In the genomic region with DNA sequence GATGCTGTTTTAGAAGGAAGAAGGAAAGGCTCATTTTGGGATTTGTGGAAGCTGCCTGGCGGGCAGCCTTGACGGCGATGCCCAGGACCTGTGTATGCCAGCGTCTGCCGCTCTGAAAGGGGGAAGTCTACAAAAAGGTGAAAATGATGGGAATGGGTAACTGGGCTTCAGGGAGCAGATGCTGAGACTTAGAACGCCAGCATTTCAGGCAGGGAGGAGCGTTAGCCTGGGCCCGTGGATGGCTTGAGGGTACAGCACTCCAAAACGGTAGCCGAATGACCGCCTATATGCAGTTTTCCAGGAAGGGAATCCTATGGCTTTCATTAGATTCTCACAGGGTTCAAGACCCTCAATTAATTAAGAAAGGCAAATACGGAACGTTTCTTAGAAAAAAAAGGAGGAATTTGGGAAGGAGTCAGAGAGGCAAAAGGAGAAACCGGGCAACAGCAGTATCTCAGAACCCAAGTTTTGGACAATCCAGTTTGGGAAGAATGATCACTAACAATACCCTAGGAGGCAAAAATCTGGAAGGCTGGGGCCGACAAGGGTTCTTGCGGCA, we compare ENCODE assay signal across 8 cellular contexts. TPM values are rescaled to one million over a fixed set of nuclear protein-coding genes. Genes with fewer than 3 reads are reported as not detected.
A peak's percentile ranks its signal among the peaks of the same experiment; 100 is the strongest.
DNase-seq lines count a peak whose midpoint lies in the region; ATAC-seq and TF ChIP-seq lines count a peak whose summit lies in the region.

No MANE protein-coding gene starts in this region.

- H3K36me3 ChIP-seq in SJSA1 = no peaks in the 10 kb centered on the region

- no peak for TF ChIP-seq CTCF in epithelial cell of esophagus (IDR thresholded peaks at IDR 0.05; ENCODE audit: insufficient read depth, low read depth, low read length, missing control alignments)

- H3K4me1 ChIP-seq in SJSA1 (replicated peaks) = 0 out of 2 replicates have a peak, but pooled peaks cover 9% of the 10 kb centered on the region

- H3K4me3 ChIP-seq in SJSA1 (peak overlapping the region; percentile 68), epithelial cell of esophagus (ENCODE audit: low read length) (peak overlapping the region; percentile 77)

- no peak overlapping the region for H3K27ac ChIP-seq in SJSA1

- no peaks in the 10 kb centered on the region for H3K9me3 ChIP-seq in SJSA1 (replicated peaks)

- no peak for ATAC-seq in HG03135 (IDR thresholded peaks at IDR 0.05; ENCODE audit: unreplicated experiment)

- DNase-seq in NCI-H146 (lab: John Stamatoyannopoulos, UW) (peak; percentile 31), NCI-H146 treated with DMSO at 0.1 percent for 48 hours (lab: John Stamatoyannopoulos, UW; ENCODE audit: unreplicated experiment) (no peak), SJSA1 (ENCODE audit: low read depth in 1 of 2, low spot score in 2 of 2) (no peak), epithelial cell of esophagus (ENCODE audit: low read depth) (no peak), myocyte (ENCODE audit: low read depth) (peak; percentile 25), NCI-H1694 treated with DMSO at 0.1 percent for 48 hours (lab: John Stamatoyannopoulos, UW) (no peak), DMS114 treated with DMSO at 0.1 percent for 48 hours (lab: John Stamatoyannopoulos, UW; ENCODE audit: unreplicated experiment) (no peak)

- no peaks in the 10 kb centered on the region for H3K27me3 ChIP-seq in SJSA1 (replicated peaks)

RNA-seq across cellular contexts. Expression of a gene that starts 0.7 kb away (rescaled TPM):
- total RNA-seq in SJSA1 (2014; rRNA removed; shearing (Covaris generic)) = 3.6 and 5.9 TPM in 2 replicates
- 9.2 and 45.7 TPM in 2 replicates for total RNA-seq in myocyte
- 19.8 TPM for polyA plus RNA-seq in myocyte (2012)

RNA-seq across cellular contexts. Expression of a gene that starts 22.7 kb away (rescaled TPM):
- total RNA-seq in SJSA1 (2014; rRNA removed; shearing (Covaris generic)) = not detected in 2 replicates
- 0.05 and 0.37 TPM in 2 replicates for total RNA-seq in myocyte
- 0.81 TPM for polyA plus RNA-seq in myocyte (2012)

RNA-seq across cellular contexts. Expression of a gene that starts 35.8 kb away (rescaled TPM):
- 0.24 TPM in 1 of 2 replicates, not detected in the other for total RNA-seq in SJSA1 (2014; rRNA removed; shearing (Covaris generic))
- 1.8 and 3.0 TPM in 2 replicates for total RNA-seq in myocyte
- polyA plus RNA-seq in myocyte (2012) = 1.6 TPM

Comparison
In these comparisons a context has a peak if more than half of its experiments do, and no peak if none do; other contexts are left out.
1. DNase-seq: peak in NCI-H146 (single experiment) and myocyte (single experiment); none in NCI-H146 treated with DMSO at 0.1 percent for 48 hours (single experiment), SJSA1 (0 of 2), epithelial cell of esophagus (single experiment), NCI-H1694 treated with DMSO at 0.1 percent for 48 hours (single experiment) and DMS114 treated with DMSO at 0.1 percent for 48 hours (single experiment).